8 cellular contexts compared by ENCODE assay signal in genomic region chr4:8736083-8736825, GRCh38.
"Had no signal": no experiment of that assay in that cellular context is flagged by ENCODE, and none has a peak within 500 bp of the region (broad histone marks: within the 10 kb centered on the region; RNA-seq: fewer than 3 reads in every experiment).

No MANE protein-coding gene starts in this region.

- H3K9me3 ChIP-seq: ovary had no signal

- H3K27me3 ChIP-seq: cardiac muscle cell, foreskin keratinocyte, ovary had no signal

- H3K27ac ChIP-seq: cardiac muscle cell, foreskin keratinocyte, ovary, skin epidermis had no signal

- H3K4me3 ChIP-seq: cardiac muscle cell, ovary, skin epidermis had no signal

- DNase-seq: activated CD4-positive, alpha-beta T cell treated with anti-CD3 and anti-CD28 coated beads for 4 hours; activated CD8-positive, alpha-beta T cell treated with anti-CD3 and anti-CD28 coated beads, Interleukin-2, amount 10 ng/mL, durations not matched to agents 7 days and 5 days; activated naive CD4-positive, alpha-beta T cell treated with Interleukin-2 at 50 U/mL for 16 hours; foreskin keratinocyte; nephron progenitor cell; ovary had no signal

- H3K4me1 ChIP-seq: foreskin keratinocyte had no signal

- ATAC-seq: activated CD8-positive, alpha-beta T cell treated with anti-CD3 and anti-CD28 coated beads, Interleukin-2, amount 10 ng/mL, durations not matched to agents 7 days and 5 days; foreskin keratinocyte had no signal

- H3K36me3 ChIP-seq: cardiac muscle cell, ovary had no signal
